4 cellular contexts compared by ENCODE assay signal in genomic region chr2:76385943-76386342, GRCh38.
"Had no signal": no experiment of that assay in that cellular context is flagged by ENCODE, and none has a peak within 500 bp of the region (broad histone marks: within the 10 kb centered on the region; RNA-seq: fewer than 3 reads in every experiment).

No MANE protein-coding gene starts in this region.

- H3K27ac ChIP-seq: GM23248 had no signal

- H3K27ac Mint-ChIP-seq: H9 had no signal

- H3K9me3 Mint-ChIP-seq: H9 had no signal

- H2AFZ ChIP-seq: GM23248 had no signal

- H3K4me3 Mint-ChIP-seq: H9 had no signal

- H3K4me1 Mint-ChIP-seq: H9 had no signal

- H3K9ac ChIP-seq: GM23248 had no signal

- DNase-seq: GM23248, H9, HCEC 1CT, IMR-90 had no signal

- H3K4me3 ChIP-seq: GM23248 had no signal
